8 cellular contexts compared by ENCODE assay signal in genomic region chr3:118851799-118852198, GRCh38.
DNase-seq lines count a peak whose midpoint lies in the region; ATAC-seq and FAIRE-seq lines count a peak whose summit lies in the region.
"Not testable (repeated sequence)": the region's sequence is repeated elsewhere in the genome, so short reads cannot be mapped to it uniquely, and the experiment has no call there.

No MANE protein-coding gene starts in this region.

- H3K36me3 ChIP-seq in CD4-positive, CD25-positive, alpha-beta regulatory T cell (ENCODE audit: control insufficient read depth, insufficient read depth, low read length); small intestine (ENCODE audit: control insufficient read depth in 2 of 2, insufficient read depth in 2 of 2, low read length in 2 of 2): not testable (repeated sequence)

- not testable (repeated sequence) for H3K27ac ChIP-seq in CD4-positive, CD25-positive, alpha-beta regulatory T cell (ENCODE audit: insufficient read depth, low read length, poor library complexity, severe bottlenecking); small intestine (ENCODE audit: low read depth in 1 of 2, low read length in 1 of 2)

- not testable (repeated sequence) for H3K27ac Mint-ChIP-seq in CD4-positive, CD25-positive, alpha-beta regulatory T cell; activated naive CD8-positive, alpha-beta T cell treated with anti-CD3 and anti-CD28 coated beads for 36 hours
- H3K27ac Mint-ChIP-seq in T-helper 2 cell treated with Interferon-gamma antibody and Interleukin-4, amounts not matched to agents 5 μg/mL and 100 μg/mL, for 36 hours, result peak overlapping the region; percentile 43

- peak overlapping the region in 1 of 4 donors; percentile 91 for H3K4me3 Mint-ChIP-seq in CD4-positive, CD25-positive, alpha-beta regulatory T cell
- H3K4me3 Mint-ChIP-seq in T-helper 2 cell treated with Interferon-gamma antibody and Interleukin-4, amounts not matched to agents 5 μg/mL and 100 μg/mL, for 36 hours; activated naive CD8-positive, alpha-beta T cell treated with anti-CD3 and anti-CD28 coated beads for 36 hours: not testable (repeated sequence)

- ATAC-seq in CD4-positive, CD25-positive, alpha-beta regulatory T cell (ENCODE audit: low read depth in 2 of 2), result not testable (repeated sequence)
- ATAC-seq in GM18520 (IDR thresholded peaks at IDR 0.05; ENCODE audit: unreplicated experiment), result peak; percentile 77
- ATAC-seq in GM21786 (IDR thresholded peaks at IDR 0.05; ENCODE audit: unreplicated experiment), result peak; percentile 90
- peak; percentile 71 for ATAC-seq in HG03565 (IDR thresholded peaks at IDR 0.05; ENCODE audit: unreplicated experiment)

- H3K27me3 ChIP-seq in CD4-positive, CD25-positive, alpha-beta regulatory T cell (ENCODE audit: control insufficient read depth, insufficient read depth, low read length); small intestine (ENCODE audit: control insufficient read depth in 2 of 2, insufficient read depth in 2 of 2, low read length in 2 of 2): not testable (repeated sequence)

- not testable (repeated sequence) for FAIRE-seq in small intestine (lab: Jason Lieb, UNC)

- not testable (repeated sequence) for H3K4me1 ChIP-seq in CD4-positive, CD25-positive, alpha-beta regulatory T cell (ENCODE audit: control insufficient read depth, insufficient read depth, low read length, poor library complexity, severe bottlenecking); small intestine (ENCODE audit: control insufficient read depth in 2 of 2, insufficient read depth in 1 of 2, low read depth in 1 of 2, low read length in 1 of 2)

- 73 to 81% (median 74%) methylated on average over 11 of the region's 11 CpGs for WGBS in small intestine, 3 donors

- H3K4me1 Mint-ChIP-seq in CD4-positive, CD25-positive, alpha-beta regulatory T cell; T-helper 2 cell treated with Interferon-gamma antibody and Interleukin-4, amounts not matched to agents 5 μg/mL and 100 μg/mL, for 36 hours (ENCODE audit: low read depth); activated naive CD8-positive, alpha-beta T cell treated with anti-CD3 and anti-CD28 coated beads for 36 hours: not testable (repeated sequence)

- H3K9me3 ChIP-seq in CD4-positive, CD25-positive, alpha-beta regulatory T cell (ENCODE audit: control insufficient read depth in 2 of 2, low read length in 2 of 2); small intestine (ENCODE audit: control insufficient read depth, low read depth): not testable (repeated sequence)

- H3K9me3 Mint-ChIP-seq in CD4-positive, CD25-positive, alpha-beta regulatory T cell, result not testable (repeated sequence)
- peaks cover 14% of the 10 kb centered on the region for H3K9me3 Mint-ChIP-seq in T-helper 2 cell treated with Interferon-gamma antibody and Interleukin-4, amounts not matched to agents 5 μg/mL and 100 μg/mL, for 36 hours
- peaks cover 11% of the 10 kb centered on the region for H3K9me3 Mint-ChIP-seq in activated naive CD8-positive, alpha-beta T cell treated with anti-CD3 and anti-CD28 coated beads for 36 hours

- peak overlapping the region; percentile 26 for H3K4me3 ChIP-seq in CD4-positive, CD25-positive, alpha-beta regulatory T cell (ENCODE audit: low read depth, low read length)
- H3K4me3 ChIP-seq in small intestine (ENCODE audit: low read depth in 1 of 2, low read length in 2 of 2), result not testable (repeated sequence)

- not testable (repeated sequence) for H3K27me3 Mint-ChIP-seq in CD4-positive, CD25-positive, alpha-beta regulatory T cell; T-helper 2 cell treated with Interferon-gamma antibody and Interleukin-4, amounts not matched to agents 5 μg/mL and 100 μg/mL, for 36 hours (ENCODE audit: low read depth); activated naive CD8-positive, alpha-beta T cell treated with anti-CD3 and anti-CD28 coated beads for 36 hours

- H3K36me3 Mint-ChIP-seq in CD4-positive, CD25-positive, alpha-beta regulatory T cell; T-helper 2 cell treated with Interferon-gamma antibody and Interleukin-4, amounts not matched to agents 5 μg/mL and 100 μg/mL, for 36 hours (ENCODE audit: low read depth); activated naive CD8-positive, alpha-beta T cell treated with anti-CD3 and anti-CD28 coated beads for 36 hours: not testable (repeated sequence)

- peak in 1 of 3 donors; percentile 39 for DNase-seq in CD4-positive, CD25-positive, alpha-beta regulatory T cell
- DNase-seq in NCI-H2029 treated with DMSO at 0.1 percent for 48 hours (lab: John Stamatoyannopoulos, UW) (peak; percentile 54), small intestine (peak; percentile 16)
- DNase-seq in T-helper 2 cell treated with Interferon-gamma antibody and Interleukin-4, amounts not matched to agents 5 μg/mL and 100 μg/mL, for 36 hours (ENCODE audit: low spot score), result not testable (repeated sequence)
- DNase-seq in activated naive CD8-positive, alpha-beta T cell treated with anti-CD3 and anti-CD28 coated beads for 36 hours, result peak; percentile 5
